Comparison of ENCODE assay signal across 1 cellular context in the genomic region with DNA sequence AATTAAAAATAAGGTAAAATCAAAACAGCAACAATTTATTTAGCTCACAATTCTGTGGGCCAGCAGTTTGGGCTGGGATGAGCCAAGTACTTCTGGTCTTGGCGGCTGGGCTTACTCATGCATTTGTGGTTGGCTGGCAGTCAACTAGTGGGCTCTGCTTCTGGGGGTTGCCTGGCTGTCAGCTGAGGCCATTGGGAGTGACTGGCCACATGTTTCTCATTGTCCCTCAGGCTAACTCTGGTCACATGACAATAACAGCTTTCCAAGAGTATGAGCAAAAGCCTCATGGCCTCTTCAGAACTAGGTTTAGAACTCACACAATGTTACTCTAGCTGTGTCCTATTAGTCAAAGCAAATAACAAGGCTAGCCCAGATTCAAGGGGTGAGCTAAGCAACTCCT.
A peak's percentile ranks its signal among the peaks of the same experiment; 100 is the strongest.
TF ChIP-seq lines count a peak whose summit lies in the region.

No MANE protein-coding gene starts in this region.

TF ChIP-seq in GM12878, 131 proteins besides CTCF, POLR2A, EP300 and RAD21:
- no peak for TF ChIP-seq ZNF207 (IDR thresholded peaks at IDR 0.05; ENCODE audit: borderline replicate concordance)
- 0 out of 2 replicates have a peak, but pooled peaks have one; percentile 11 for TF ChIP-seq EED (IDR thresholded peaks at IDR 0.05; ENCODE audit: low read depth)
- TF ChIP-seq RUNX3 (IDR thresholded peaks at IDR 0.05; ENCODE audit: low read length): peak; percentile 51
- TF ChIP-seq NFIC (IDR thresholded peaks at IDR 0.05; ENCODE audit: low read depth, low read length): 0 out of 2 replicates have a peak, but pooled peaks have one; percentile 39
TF ChIP-seq in GM12878: peak in this region for 3.
